Comparison of ENCODE assay signal across 1 cellular context in genomic region chr9:113381909-113382411, GRCh38.
TF ChIP-seq lines count a peak whose summit lies in the region.

No MANE protein-coding gene starts in this region.

TF ChIP-seq in HepG2, 621 proteins besides CTCF, POLR2A, EP300 and RAD21 (continued from another document and continues in another):
- TF ChIP-seq PAXIP1 (CRISPR knock-in tag; conservative IDR thresholded peaks at IDR 0.05) (peak; percentile 97), ZSCAN20 (CRISPR knock-in tag; IDR thresholded peaks at IDR 0.05; ENCODE audit: borderline replicate concordance) (no peak), ZSCAN22 (CRISPR knock-in tag; IDR thresholded peaks at IDR 0.05) (no peak), ZNF598 (CRISPR knock-in tag; IDR thresholded peaks at IDR 0.05; ENCODE audit: borderline replicate concordance) (no peak), MAFG (CRISPR knock-in tag; IDR thresholded peaks at IDR 0.05) (no peak), ZNF792 (CRISPR knock-in tag; IDR thresholded peaks at IDR 0.05) (no peak), GATAD1 (CRISPR knock-in tag; IDR thresholded peaks at IDR 0.05) (0 out of 2 replicates have a peak, but pooled peaks have one; percentile 41), SMAD1 (CRISPR knock-in tag; IDR thresholded peaks at IDR 0.05; ENCODE audit: borderline replicate concordance, low read depth) (no peak), ZFP90 (CRISPR knock-in tag; IDR thresholded peaks at IDR 0.05; ENCODE audit: borderline replicate concordance) (no peak), ZNF253 (CRISPR knock-in tag; IDR thresholded peaks at IDR 0.05; ENCODE audit: borderline replicate concordance) (no peak), TRIM24 (CRISPR knock-in tag; IDR thresholded peaks at IDR 0.05) (no peak), KLF6 (CRISPR knock-in tag; IDR thresholded peaks at IDR 0.05) (no peak), ZNF788 (CRISPR knock-in tag; IDR thresholded peaks at IDR 0.05; ENCODE audit: borderline replicate concordance) (no peak), NFRKB (IDR thresholded peaks at IDR 0.05) (no peak), ZNF567 (CRISPR knock-in tag; IDR thresholded peaks at IDR 0.05; ENCODE audit: borderline replicate concordance) (no peak), HMG20B (CRISPR knock-in tag; conservative IDR thresholded peaks at IDR 0.05) (no peak), CC2D1A (CRISPR knock-in tag; IDR thresholded peaks at IDR 0.05) (no peak), IRF2 (CRISPR knock-in tag; IDR thresholded peaks at IDR 0.05) (no peak), ZNF772 (CRISPR knock-in tag; IDR thresholded peaks at IDR 0.05) (peak; percentile 15; the same call in 1 of the 2 replicates), ZBTB37 (CRISPR knock-in tag; IDR thresholded peaks at IDR 0.05) (no peak), ZNF672 (CRISPR knock-in tag; IDR thresholded peaks at IDR 0.05) (no peak), SKIL (CRISPR knock-in tag; IDR thresholded peaks at IDR 0.05; ENCODE audit: borderline replicate concordance) (no peak), ZFP82 (CRISPR knock-in tag; IDR thresholded peaks at IDR 0.05; ENCODE audit: borderline replicate concordance) (no peak), TP53 (CRISPR knock-in tag; conservative IDR thresholded peaks at IDR 0.05) (no peak), CBFB (CRISPR knock-in tag; IDR thresholded peaks at IDR 0.05) (no peak), CEBPB (IDR thresholded peaks at IDR 0.05; ENCODE audit: borderline replicate concordance, low read depth, low read length) (peak; percentile 55; the same call in 1 of the 2 replicates), RFX5 (IDR thresholded peaks at IDR 0.05; ENCODE audit: low read depth, low read length) (no peak), PHF8 (CRISPR knock-in tag; IDR thresholded peaks at IDR 0.05) (no peak), GZF1 (CRISPR knock-in tag; IDR thresholded peaks at IDR 0.05) (no peak), ZNF549 (CRISPR knock-in tag; IDR thresholded peaks at IDR 0.05) (no peak), ZSCAN29 (CRISPR knock-in tag; conservative IDR thresholded peaks at IDR 0.05) (no peak), MTF2 (CRISPR knock-in tag; IDR thresholded peaks at IDR 0.05; ENCODE audit: borderline replicate concordance) (no peak)
- TF ChIP-seq, protein P1, sequence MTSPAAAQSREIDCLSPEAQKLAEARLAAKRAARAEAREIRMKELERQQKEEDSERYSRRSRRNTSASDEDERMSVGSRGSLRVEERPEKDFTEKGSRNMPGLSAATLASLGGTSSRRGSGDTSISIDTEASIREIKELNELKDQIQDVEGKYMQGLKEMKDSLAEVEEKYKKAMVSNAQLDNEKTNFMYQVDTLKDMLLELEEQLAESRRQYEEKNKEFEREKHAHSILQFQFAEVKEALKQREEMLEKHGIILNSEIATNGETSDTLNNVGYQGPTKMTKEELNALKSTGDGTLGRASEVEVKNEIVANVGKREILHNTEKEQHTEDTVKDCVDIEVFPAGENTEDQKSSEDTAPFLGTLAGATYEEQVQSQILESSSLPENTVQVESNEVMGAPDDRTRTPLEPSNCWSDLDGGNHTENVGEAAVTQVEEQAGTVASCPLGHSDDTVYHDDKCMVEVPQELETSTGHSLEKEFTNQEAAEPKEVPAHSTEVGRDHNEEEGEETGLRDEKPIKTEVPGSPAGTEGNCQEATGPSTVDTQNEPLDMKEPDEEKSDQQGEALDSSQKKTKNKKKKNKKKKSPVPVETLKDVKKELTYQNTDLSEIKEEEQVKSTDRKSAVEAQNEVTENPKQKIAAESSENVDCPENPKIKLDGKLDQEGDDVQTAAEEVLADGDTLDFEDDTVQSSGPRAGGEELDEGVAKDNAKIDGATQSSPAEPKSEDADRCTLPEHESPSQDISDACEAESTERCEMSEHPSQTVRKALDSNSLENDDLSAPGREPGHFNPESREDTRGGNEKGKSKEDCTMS (CRISPR knock-in tag; conservative IDR thresholded peaks at IDR 0.05), result no peak
- TF ChIP-seq, protein P2, sequence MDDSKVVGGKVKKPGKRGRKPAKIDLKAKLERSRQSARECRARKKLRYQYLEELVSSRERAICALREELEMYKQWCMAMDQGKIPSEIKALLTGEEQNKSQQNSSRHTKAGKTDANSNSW (CRISPR knock-in tag; IDR thresholded peaks at IDR 0.05; ENCODE audit: borderline replicate concordance), result no peak
- TF ChIP-seq, protein P3, sequence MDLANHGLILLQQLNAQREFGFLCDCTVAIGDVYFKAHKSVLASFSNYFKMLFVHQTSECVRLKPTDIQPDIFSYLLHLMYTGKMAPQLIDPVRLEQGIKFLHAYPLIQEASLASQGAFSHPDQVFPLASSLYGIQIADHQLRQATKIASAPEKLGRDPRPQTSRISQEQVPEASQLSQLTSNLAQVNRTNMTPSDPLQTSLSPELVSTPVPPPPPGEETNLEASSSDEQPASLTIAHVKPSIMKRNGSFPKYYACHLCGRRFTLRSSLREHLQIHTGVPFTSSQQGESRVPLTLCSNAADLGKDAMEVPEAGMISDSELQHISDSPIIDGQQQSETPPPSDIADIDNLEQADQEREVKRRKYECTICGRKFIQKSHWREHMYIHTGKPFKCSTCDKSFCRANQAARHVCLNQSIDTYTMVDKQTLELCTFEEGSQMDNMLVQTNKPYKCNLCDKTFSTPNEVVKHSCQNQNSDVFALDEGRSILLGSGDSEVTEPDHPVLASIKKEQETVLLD (CRISPR knock-in tag; IDR thresholded peaks at IDR 0.05; ENCODE audit: low read depth), result no peak
- TF ChIP-seq, protein P4, sequence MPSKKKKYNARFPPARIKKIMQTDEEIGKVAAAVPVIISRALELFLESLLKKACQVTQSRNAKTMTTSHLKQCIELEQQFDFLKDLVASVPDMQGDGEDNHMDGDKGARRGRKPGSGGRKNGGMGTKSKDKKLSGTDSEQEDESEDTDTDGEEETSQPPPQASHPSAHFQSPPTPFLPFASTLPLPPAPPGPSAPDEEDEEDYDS (CRISPR knock-in tag; IDR thresholded peaks at IDR 0.05), result peak; percentile 62; the same call in 1 of the 2 replicates
- TF ChIP-seq, protein P5, sequence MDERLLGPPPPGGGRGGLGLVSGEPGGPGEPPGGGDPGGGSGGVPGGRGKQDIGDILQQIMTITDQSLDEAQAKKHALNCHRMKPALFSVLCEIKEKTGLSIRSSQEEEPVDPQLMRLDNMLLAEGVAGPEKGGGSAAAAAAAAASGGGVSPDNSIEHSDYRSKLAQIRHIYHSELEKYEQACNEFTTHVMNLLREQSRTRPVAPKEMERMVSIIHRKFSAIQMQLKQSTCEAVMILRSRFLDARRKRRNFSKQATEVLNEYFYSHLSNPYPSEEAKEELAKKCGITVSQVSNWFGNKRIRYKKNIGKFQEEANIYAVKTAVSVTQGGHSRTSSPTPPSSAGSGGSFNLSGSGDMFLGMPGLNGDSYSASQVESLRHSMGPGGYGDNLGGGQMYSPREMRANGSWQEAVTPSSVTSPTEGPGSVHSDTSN (CRISPR knock-in tag; IDR thresholded peaks at IDR 0.05), result no peak
- TF ChIP-seq, protein P6, sequence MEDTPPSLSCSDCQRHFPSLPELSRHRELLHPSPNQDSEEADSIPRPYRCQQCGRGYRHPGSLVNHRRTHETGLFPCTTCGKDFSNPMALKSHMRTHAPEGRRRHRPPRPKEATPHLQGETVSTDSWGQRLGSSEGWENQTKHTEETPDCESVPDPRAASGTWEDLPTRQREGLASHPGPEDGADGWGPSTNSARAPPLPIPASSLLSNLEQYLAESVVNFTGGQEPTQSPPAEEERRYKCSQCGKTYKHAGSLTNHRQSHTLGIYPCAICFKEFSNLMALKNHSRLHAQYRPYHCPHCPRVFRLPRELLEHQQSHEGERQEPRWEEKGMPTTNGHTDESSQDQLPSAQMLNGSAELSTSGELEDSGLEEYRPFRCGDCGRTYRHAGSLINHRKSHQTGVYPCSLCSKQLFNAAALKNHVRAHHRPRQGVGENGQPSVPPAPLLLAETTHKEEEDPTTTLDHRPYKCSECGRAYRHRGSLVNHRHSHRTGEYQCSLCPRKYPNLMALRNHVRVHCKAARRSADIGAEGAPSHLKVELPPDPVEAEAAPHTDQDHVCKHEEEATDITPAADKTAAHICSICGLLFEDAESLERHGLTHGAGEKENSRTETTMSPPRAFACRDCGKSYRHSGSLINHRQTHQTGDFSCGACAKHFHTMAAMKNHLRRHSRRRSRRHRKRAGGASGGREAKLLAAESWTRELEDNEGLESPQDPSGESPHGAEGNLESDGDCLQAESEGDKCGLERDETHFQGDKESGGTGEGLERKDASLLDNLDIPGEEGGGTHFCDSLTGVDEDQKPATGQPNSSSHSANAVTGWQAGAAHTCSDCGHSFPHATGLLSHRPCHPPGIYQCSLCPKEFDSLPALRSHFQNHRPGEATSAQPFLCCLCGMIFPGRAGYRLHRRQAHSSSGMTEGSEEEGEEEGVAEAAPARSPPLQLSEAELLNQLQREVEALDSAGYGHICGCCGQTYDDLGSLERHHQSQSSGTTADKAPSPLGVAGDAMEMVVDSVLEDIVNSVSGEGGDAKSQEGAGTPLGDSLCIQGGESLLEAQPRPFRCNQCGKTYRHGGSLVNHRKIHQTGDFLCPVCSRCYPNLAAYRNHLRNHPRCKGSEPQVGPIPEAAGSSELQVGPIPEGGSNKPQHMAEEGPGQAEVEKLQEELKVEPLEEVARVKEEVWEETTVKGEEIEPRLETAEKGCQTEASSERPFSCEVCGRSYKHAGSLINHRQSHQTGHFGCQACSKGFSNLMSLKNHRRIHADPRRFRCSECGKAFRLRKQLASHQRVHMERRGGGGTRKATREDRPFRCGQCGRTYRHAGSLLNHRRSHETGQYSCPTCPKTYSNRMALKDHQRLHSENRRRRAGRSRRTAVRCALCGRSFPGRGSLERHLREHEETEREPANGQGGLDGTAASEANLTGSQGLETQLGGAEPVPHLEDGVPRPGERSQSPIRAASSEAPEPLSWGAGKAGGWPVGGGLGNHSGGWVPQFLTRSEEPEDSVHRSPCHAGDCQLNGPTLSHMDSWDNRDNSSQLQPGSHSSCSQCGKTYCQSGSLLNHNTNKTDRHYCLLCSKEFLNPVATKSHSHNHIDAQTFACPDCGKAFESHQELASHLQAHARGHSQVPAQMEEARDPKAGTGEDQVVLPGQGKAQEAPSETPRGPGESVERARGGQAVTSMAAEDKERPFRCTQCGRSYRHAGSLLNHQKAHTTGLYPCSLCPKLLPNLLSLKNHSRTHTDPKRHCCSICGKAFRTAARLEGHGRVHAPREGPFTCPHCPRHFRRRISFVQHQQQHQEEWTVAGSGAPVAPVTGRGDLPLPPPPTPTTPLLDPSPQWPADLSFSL (CRISPR knock-in tag; IDR thresholded peaks at IDR 0.05), result no peak
- TF ChIP-seq, protein P7, sequence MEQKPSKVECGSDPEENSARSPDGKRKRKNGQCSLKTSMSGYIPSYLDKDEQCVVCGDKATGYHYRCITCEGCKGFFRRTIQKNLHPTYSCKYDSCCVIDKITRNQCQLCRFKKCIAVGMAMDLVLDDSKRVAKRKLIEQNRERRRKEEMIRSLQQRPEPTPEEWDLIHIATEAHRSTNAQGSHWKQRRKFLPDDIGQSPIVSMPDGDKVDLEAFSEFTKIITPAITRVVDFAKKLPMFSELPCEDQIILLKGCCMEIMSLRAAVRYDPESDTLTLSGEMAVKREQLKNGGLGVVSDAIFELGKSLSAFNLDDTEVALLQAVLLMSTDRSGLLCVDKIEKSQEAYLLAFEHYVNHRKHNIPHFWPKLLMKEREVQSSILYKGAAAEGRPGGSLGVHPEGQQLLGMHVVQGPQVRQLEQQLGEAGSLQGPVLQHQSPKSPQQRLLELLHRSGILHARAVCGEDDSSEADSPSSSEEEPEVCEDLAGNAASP (CRISPR knock-in tag; IDR thresholded peaks at IDR 0.05; ENCODE audit: borderline replicate concordance), result peak; percentile 54; the same call in 1 of the 2 replicates
